In genomic region chr5:14144586-14145355, GRCh38 we compare ENCODE assay signal across 8 cellular contexts. TPM values are rescaled to one million over a fixed set of nuclear protein-coding genes. Genes with fewer than 3 reads are reported as not detected.
DNase-seq lines count a peak whose midpoint lies in the region; ATAC-seq and TF ChIP-seq lines count a peak whose summit lies in the region.

No MANE protein-coding gene starts in this region.

- H3K4me1 ChIP-seq in neutrophil (ENCODE audit: control insufficient read depth in 1 of 2, insufficient read depth in 1 of 2, low read depth in 1 of 2, low read length in 1 of 2) (peaks cover 18 to 21% of the 10 kb centered on the region in 2 experiments), vagina (peaks cover 45% of the 10 kb centered on the region)

- H3K27me3 ChIP-seq in neutrophil: peaks cover 58% of the 10 kb centered on the region
- no peaks in the 10 kb centered on the region for H3K27me3 ChIP-seq in vagina

- CTCF ChIA-PET in activated naive CD4-positive, alpha-beta T cell treated with anti-CD3 and anti-CD28 coated beads for 36 hours (lab: Charles Lee): no interaction called here

- intact Hi-C loops in activated naive CD4-positive, alpha-beta T cell treated with anti-CD3 and anti-CD28 coated beads for 36 hours (cut with micrococcal nuclease): loop anchor here (5.0 kb wide), 3 partner anchors 132 to 848 kb away; no protein-coding TSS in a partner anchor
- intact Hi-C loops in vagina (cut with DNase I): loop anchor here (5.0 to 10.0 kb wide), 2 partner anchors 50 to 128 kb away; no protein-coding TSS in a partner anchor

- DNase-seq in DMS53 treated with DMSO at 0.1 percent for 48 hours (lab: John Stamatoyannopoulos, UW; ENCODE audit: unreplicated experiment) (peak; percentile 50), NOMO-1 treated with dmso at 0.1 percent for 144 hours (lab: John Stamatoyannopoulos, UW; ENCODE audit: unreplicated experiment) (peak; percentile 94), germinal center (ENCODE audit: low spot score) (peak; percentile 86), vagina (ENCODE audit: extremely low spot score in 2 of 2) (no peak)
- DNase-seq in activated naive CD4-positive, alpha-beta T cell treated with anti-CD3 and anti-CD28 coated beads for 36 hours: peak; percentile 50

- peak overlapping the region; percentile 59 to 75 for H3K4me3 ChIP-seq in neutrophil (ENCODE audit: low read depth in 1 of 2, low read length in 1 of 2)
- H3K4me3 ChIP-seq in vagina: peak overlapping the region; percentile 79 to 84

- peak overlapping the region; percentile 73 for H3K4me3 Mint-ChIP-seq in activated naive CD4-positive, alpha-beta T cell treated with anti-CD3 and anti-CD28 coated beads for 36 hours

- TF ChIP-seq CTCF in neutrophil (IDR thresholded peaks at IDR 0.05) (no peak), vagina (IDR thresholded peaks at IDR 0.05) (no peak)

- H3K9me3 ChIP-seq in neutrophil (no peaks in the 10 kb centered on the region), vagina (no peaks in the 10 kb centered on the region)

- no peaks in the 10 kb centered on the region for H3K36me3 Mint-ChIP-seq in activated naive CD4-positive, alpha-beta T cell treated with anti-CD3 and anti-CD28 coated beads for 36 hours (ENCODE audit: low read depth)

- peak in 1 of 2 donors; percentile 33 for TF ChIP-seq POLR2A in vagina (IDR thresholded peaks at IDR 0.05)

- peaks cover 54% of the 10 kb centered on the region for H3K27me3 Mint-ChIP-seq in activated naive CD4-positive, alpha-beta T cell treated with anti-CD3 and anti-CD28 coated beads for 36 hours (ENCODE audit: low read depth)

- no peaks in the 10 kb centered on the region for H3K36me3 ChIP-seq in neutrophil
- H3K36me3 ChIP-seq in vagina: no peaks in the 10 kb centered on the region

- H3K27ac ChIP-seq in neutrophil: no peak overlapping the region
- H3K27ac ChIP-seq in vagina: peak overlapping the region; percentile 96

- H3K9me3 Mint-ChIP-seq in activated naive CD4-positive, alpha-beta T cell treated with anti-CD3 and anti-CD28 coated beads for 36 hours: no peaks in the 10 kb centered on the region

- H3K4me1 Mint-ChIP-seq in activated naive CD4-positive, alpha-beta T cell treated with anti-CD3 and anti-CD28 coated beads for 36 hours (ENCODE audit: low read depth): peaks cover 11% of the 10 kb centered on the region

- H3K27ac Mint-ChIP-seq in activated naive CD4-positive, alpha-beta T cell treated with anti-CD3 and anti-CD28 coated beads for 36 hours: no peak overlapping the region

- ATAC-seq in GM19468 (IDR thresholded peaks at IDR 0.05; ENCODE audit: extremely low read depth, unreplicated experiment) (peak; percentile 30), HG03571 (IDR thresholded peaks at IDR 0.05; ENCODE audit: unreplicated experiment) (peak; percentile 48)

RNA-seq across cellular contexts. Expression of gene TRIO, which starts 1.6 kb away (rescaled TPM):
- total RNA-seq in activated naive CD4-positive, alpha-beta T cell treated with anti-CD3 and anti-CD28 coated beads for 36 hours: 1 to 10 TPM; 3.6 to 4.6 TPM
- total RNA-seq in vagina: 142 TPM

Comparison
In these comparisons a context has a peak if more than half of its experiments do, and no peak if none do; other contexts are left out.
1. DNase-seq: peak in DMS53 treated with DMSO at 0.1 percent for 48 hours (single experiment), NOMO-1 treated with dmso at 0.1 percent for 144 hours (single experiment), activated naive CD4-positive, alpha-beta T cell treated with anti-CD3 and anti-CD28 coated beads for 36 hours (single experiment) and germinal center (single experiment); none in vagina (0 of 2).
2. RNA of gene TRIO, which starts 1.6 kb away (total RNA-seq): 142 TPM in vagina (single experiment); 3.6 to 4.6 TPM in activated naive CD4-positive, alpha-beta T cell treated with anti-CD3 and anti-CD28 coated beads for 36 hours; every median in the first group is over 10 times any median in the second.